In the genomic region with DNA sequence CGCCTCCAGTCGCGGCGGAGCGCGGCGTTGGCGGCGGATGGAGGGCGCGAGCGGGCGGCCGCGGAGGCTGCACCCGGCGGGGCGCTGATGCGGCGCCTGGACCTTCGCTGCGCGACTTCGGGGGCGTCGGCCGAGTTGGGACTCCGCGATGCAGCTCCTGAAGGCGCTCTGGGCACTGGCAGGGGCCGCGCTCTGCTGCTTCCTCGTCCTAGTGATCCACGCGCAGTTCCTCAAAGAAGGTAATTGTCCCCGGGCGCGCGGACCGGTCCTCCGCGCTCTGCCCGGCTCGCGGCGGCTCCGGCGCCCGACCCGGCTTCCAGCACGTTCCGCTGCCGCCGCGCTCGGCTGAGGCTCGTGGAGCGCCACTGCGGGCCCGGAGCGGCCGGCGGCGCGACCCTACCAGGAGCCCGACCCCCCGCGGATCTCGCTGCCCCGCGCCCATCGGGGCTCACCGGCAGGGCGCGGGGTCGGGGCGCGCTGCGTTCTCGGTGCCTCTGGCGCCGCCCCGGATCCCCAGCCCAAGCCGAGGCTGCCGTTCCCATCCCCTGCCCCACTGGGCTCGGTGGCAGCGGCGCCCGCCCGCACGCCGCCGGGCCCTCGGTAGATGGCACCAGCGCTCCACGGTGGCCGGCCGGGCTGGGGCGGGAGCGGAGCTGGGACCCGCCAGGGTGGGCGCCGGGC, we compare ENCODE assay signal across 12 cellular contexts.
A peak's percentile ranks its signal among the peaks of the same experiment; 100 is the strongest.
DNase-seq lines count a peak whose midpoint lies in the region; ATAC-seq, FAIRE-seq and TF ChIP-seq lines count a peak whose summit lies in the region.
"Had no signal": no experiment of that assay in that cellular context is flagged by ENCODE, and none has a peak within 500 bp of the region (broad histone marks: within the 10 kb centered on the region; RNA-seq: fewer than 3 reads in every experiment).

No MANE protein-coding gene starts in this region.

- no peak overlapping the region for H3K4me3 Mint-ChIP-seq in activated CD4-positive, alpha-beta T cell treated with anti-CD3 and anti-CD28 coated beads for 36 hours
- H3K4me3 Mint-ChIP-seq in astrocyte (ENCODE audit: unreplicated experiment), result no peak overlapping the region
- H3K4me3 Mint-ChIP-seq: activated T-helper 17 cell treated with anti-CD3 and anti-CD28 coated beads, Interleukin-2, amount 50 U/mL, for 72 hours; CD8-positive, alpha-beta T cell had no signal

- DNase-seq in activated CD4-positive, alpha-beta T cell treated with anti-CD3 and anti-CD28 coated beads for 36 hours, result peak; percentile 39
- DNase-seq in activated CD4-positive, alpha-beta T cell treated with anti-CD3 and anti-CD28 coated beads, Interleukin-2, amount 50 U/mL, for 4 hours, result no peak
- DNase-seq in astrocyte (ENCODE audit: low read depth) (peak; percentile 8), left lobe of liver (ENCODE audit: low spot score) (no peak), tibial nerve (ENCODE audit: low spot score in 2 of 2) (no peak), GM12891 (ENCODE audit: insufficient read length, low spot score) (no peak)
- DNase-seq: CD8-positive, alpha-beta T cell; kidney glomerular epithelial cell; NCI-H446 had no signal

- TF ChIP-seq EP300 in tibial nerve (IDR thresholded peaks at IDR 0.05), result no peak

- intact Hi-C loops in activated CD4-positive, alpha-beta T cell treated with anti-CD3 and anti-CD28 coated beads for 36 hours (cut with DNase I, micrococcal nuclease), result loop anchor here (1.0 to 10.0 kb wide), 3 partner anchors 86 to 729 kb away; no protein-coding TSS in a partner anchor

- FAIRE-seq in astrocyte (lab: Jason Lieb, UNC) (no peak), GM12891 (lab: Jason Lieb, UNC) (no peak)

- no peaks in the 10 kb centered on the region for H3K36me3 ChIP-seq in astrocyte (ENCODE audit: insufficient read depth, low read length)
- H3K36me3 ChIP-seq in tibial nerve, result no peaks in the 10 kb centered on the region

- H3K4me1 ChIP-seq in astrocyte (ENCODE audit: insufficient read depth, low read length) (peaks cover 6% of the 10 kb centered on the region), tibial nerve (peaks cover 0 to 55% (median 2%) of the 10 kb centered on the region in 4 donors)

- peaks cover 7% of the 10 kb centered on the region for H3K9me3 Mint-ChIP-seq in activated CD4-positive, alpha-beta T cell treated with anti-CD3 and anti-CD28 coated beads for 36 hours (ENCODE audit: low read depth)
- no peaks in the 10 kb centered on the region for H3K9me3 Mint-ChIP-seq in astrocyte (ENCODE audit: unreplicated experiment)

- H3K4me1 Mint-ChIP-seq in activated CD4-positive, alpha-beta T cell treated with anti-CD3 and anti-CD28 coated beads for 36 hours, result no peaks in the 10 kb centered on the region
- H3K4me1 Mint-ChIP-seq in astrocyte (ENCODE audit: low read depth, unreplicated experiment), result peaks cover 4% of the 10 kb centered on the region
- H3K4me1 Mint-ChIP-seq: activated T-helper 17 cell treated with anti-CD3 and anti-CD28 coated beads, Interleukin-2, amount 50 U/mL, for 72 hours had no signal

- H4K20me1 ChIP-seq in astrocyte (ENCODE audit: insufficient read depth, low read length), result peaks cover 36% of the 10 kb centered on the region

- peak overlapping the region; percentile 74 for H3K4me2 ChIP-seq in astrocyte (ENCODE audit: low read length)

- H3K9me3 ChIP-seq in astrocyte (ENCODE audit: insufficient read depth, low read depth, low read length), result no peaks in the 10 kb centered on the region
- peaks cover 0 to 4% (median 0%) of the 10 kb centered on the region in 4 donors for H3K9me3 ChIP-seq in tibial nerve

- no peaks in the 10 kb centered on the region for H3K79me2 ChIP-seq in astrocyte (ENCODE audit: insufficient read depth, low read length)

- H3K4me3 ChIP-seq in astrocyte (ENCODE audit: insufficient read depth, low read depth, low read length) (peak overlapping the region; percentile 10), tibial nerve (peak overlapping the region; percentile 26 to 67 (median 34))

- H3K36me3 Mint-ChIP-seq in activated CD4-positive, alpha-beta T cell treated with anti-CD3 and anti-CD28 coated beads for 36 hours (ENCODE audit: low read depth), result peaks cover 4% of the 10 kb centered on the region
- no peaks in the 10 kb centered on the region for H3K36me3 Mint-ChIP-seq in astrocyte (ENCODE audit: low read depth, unreplicated experiment)
- H3K36me3 Mint-ChIP-seq: CD8-positive, alpha-beta T cell had no signal

- H2AFZ ChIP-seq in astrocyte (ENCODE audit: low read depth, low read length), result no peak overlapping the region

- WGBS in tibial nerve, 2 donors, result 1 to 6% methylated on average over 12 to 70 of the region's 103 CpGs

- ATAC-seq in activated CD4-positive, alpha-beta T cell treated with anti-CD3 and anti-CD28 coated beads for 36 hours, result peak; percentile 43
- ATAC-seq in left lobe of liver (peak; percentile 53), HG02763 (IDR thresholded peaks at IDR 0.05; ENCODE audit: unreplicated experiment) (no peak), GM18907 (IDR thresholded peaks at IDR 0.05; ENCODE audit: unreplicated experiment) (no peak)
- ATAC-seq: activated T-helper 17 cell treated with anti-CD3 and anti-CD28 coated beads, Interleukin-2, amount 50 U/mL, for 72 hours; CD8-positive, alpha-beta T cell had no signal

- no peak overlapping the region for H3K9ac ChIP-seq in astrocyte (ENCODE audit: low read length)

- CTCF ChIA-PET in activated CD4-positive, alpha-beta T cell treated with anti-CD3 and anti-CD28 coated beads for 36 hours (lab: Charles Lee), result no interaction called here

- H3K27me3 Mint-ChIP-seq in activated CD4-positive, alpha-beta T cell treated with anti-CD3 and anti-CD28 coated beads for 36 hours, result peaks cover 27% of the 10 kb centered on the region
- H3K27me3 Mint-ChIP-seq in astrocyte (ENCODE audit: low read depth, unreplicated experiment), result peaks cover 16% of the 10 kb centered on the region

- H3K27ac Mint-ChIP-seq in activated CD4-positive, alpha-beta T cell treated with anti-CD3 and anti-CD28 coated beads for 36 hours, result no peak overlapping the region
- no peak overlapping the region for H3K27ac Mint-ChIP-seq in astrocyte (ENCODE audit: unreplicated experiment)
- H3K27ac Mint-ChIP-seq: activated T-helper 17 cell treated with anti-CD3 and anti-CD28 coated beads, Interleukin-2, amount 50 U/mL, for 72 hours; CD8-positive, alpha-beta T cell had no signal

- POLR2A ChIA-PET in activated CD4-positive, alpha-beta T cell treated with anti-CD3 and anti-CD28 coated beads for 36 hours (lab: Charles Lee), result interaction anchor here (0.6 kb wide), 1 partner anchor 582 kb away, joined by 4 read pairs; no protein-coding TSS in a partner anchor

- TF ChIP-seq CTCF in astrocyte (IDR thresholded peaks at IDR 0.05; ENCODE audit: insufficient read depth, low read depth, low read length) (no peak), tibial nerve (IDR thresholded peaks at IDR 0.05) (peak; percentile 36 to 84 (median 71))

- H3K27me3 ChIP-seq in astrocyte (ENCODE audit: insufficient read depth, low read length) (peaks cover 13% of the 10 kb centered on the region), tibial nerve (peaks cover 0 to 6% of the 10 kb centered on the region in 2 donors)

- peak in 1 of 2 donors; percentile 15 for TF ChIP-seq POLR2A in tibial nerve (IDR thresholded peaks at IDR 0.05)
- TF ChIP-seq POLR2A in GM12891 (IDR thresholded peaks at IDR 0.05; ENCODE audit: low read depth, low read length), result no peak

- H3K27ac ChIP-seq in astrocyte (ENCODE audit: low read depth, low read length) (no peak overlapping the region), tibial nerve (peak overlapping the region; percentile 65 to 92 (median 68))

TF ChIP-seq in GM12891, 5 proteins besides CTCF, POLR2A, EP300 and RAD21:
- TF ChIP-seq POLR2AphosphoS5 (IDR thresholded peaks at IDR 0.05; ENCODE audit: low read depth, low read length), result no peak
- TF ChIP-seq TAF1 (IDR thresholded peaks at IDR 0.05; ENCODE audit: low read depth, low read length), result no peak
- no peak for TF ChIP-seq SPI1 (IDR thresholded peaks at IDR 0.05; ENCODE audit: low read depth, low read length)
- TF ChIP-seq PAX5 (IDR thresholded peaks at IDR 0.05; ENCODE audit: insufficient read depth, low read length, severe bottlenecking), result no peak

Comparison
In these comparisons a context has a peak if more than half of its experiments do, and no peak if none do; other contexts are left out.
1. DNase-seq: peak in activated CD4-positive, alpha-beta T cell treated with anti-CD3 and anti-CD28 coated beads for 36 hours (single experiment) and astrocyte (single experiment); none in activated CD4-positive, alpha-beta T cell treated with anti-CD3 and anti-CD28 coated beads, Interleukin-2, amount 50 U/mL, for 4 hours (0 of 2), left lobe of liver (single experiment), tibial nerve (0 of 2) and GM12891 (single experiment).
2. ATAC-seq: peak in activated CD4-positive, alpha-beta T cell treated with anti-CD3 and anti-CD28 coated beads for 36 hours (single experiment) and left lobe of liver (single experiment); none in HG02763 (single experiment) and GM18907 (single experiment).